In the genomic region with DNA sequence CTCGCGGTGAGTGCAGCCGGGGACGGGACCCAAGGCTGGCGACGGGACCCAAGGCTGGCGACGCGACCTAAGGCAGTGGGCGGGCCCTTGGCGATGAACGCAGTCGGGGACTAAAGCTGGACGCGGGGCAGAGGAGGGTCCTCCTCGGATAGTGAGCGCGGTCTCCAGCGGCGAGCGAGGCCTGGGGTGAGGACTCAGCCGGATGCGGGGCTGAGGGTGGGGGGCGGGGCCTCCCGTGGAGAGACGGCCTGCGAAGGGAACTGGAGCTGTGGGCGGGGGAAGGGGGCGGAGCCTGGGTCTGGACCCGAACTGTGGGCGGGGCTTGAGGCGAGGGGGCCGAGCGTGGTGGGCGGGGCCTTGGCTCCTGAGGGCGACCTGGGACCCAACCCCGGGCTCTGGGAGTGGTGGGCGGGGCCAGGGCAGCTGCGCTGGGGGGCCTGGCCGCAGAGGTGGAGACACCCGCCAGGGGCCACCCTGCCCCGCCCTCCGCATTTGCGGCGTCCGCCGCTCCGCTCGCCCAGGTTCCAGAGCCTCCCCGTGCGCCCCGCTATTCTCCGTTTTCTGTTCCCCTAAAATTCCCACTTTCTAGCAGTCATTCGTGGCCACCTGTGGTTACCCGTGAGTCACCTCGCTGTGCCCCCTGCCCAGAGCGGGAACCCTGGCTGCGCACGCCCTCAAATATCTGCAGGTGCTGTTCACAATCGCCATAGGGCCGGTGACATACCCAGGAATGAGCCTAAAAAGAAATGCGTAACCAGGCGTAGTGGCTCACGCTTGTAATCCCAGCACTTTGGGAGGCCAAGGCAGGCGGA, we compare ENCODE assay signal across 8 cellular contexts. TPM values are rescaled to one million over a fixed set of nuclear protein-coding genes. Genes with fewer than 3 reads are reported as not detected.
DNase-seq lines count a peak whose midpoint lies in the region; ATAC-seq and TF ChIP-seq lines count a peak whose summit lies in the region.

No MANE protein-coding gene starts in this region.

- peak; percentile 50 for ATAC-seq in GM21526 (IDR thresholded peaks at IDR 0.05; ENCODE audit: low FRiP score, unreplicated experiment)

- no peaks in the 10 kb centered on the region for H3K27me3 ChIP-seq in mononuclear cell (ENCODE audit: insufficient read depth, low read length)

- no peaks in the 10 kb centered on the region for H4K20me1 ChIP-seq in OCI-LY7 (ENCODE audit: insufficient read depth, low read length)

- peaks cover 14% of the 10 kb centered on the region for H3K4me1 ChIP-seq in OCI-LY7 (ENCODE audit: insufficient read depth, low read length, poor library complexity, severe bottlenecking)
- H3K4me1 ChIP-seq in mononuclear cell (ENCODE audit: insufficient read depth, low read length), result peaks cover 42% of the 10 kb centered on the region

- peak overlapping the region; percentile 73 for H3K27ac ChIP-seq in OCI-LY7 (ENCODE audit: low read depth, low read length, poor library complexity, severe bottlenecking)

- no peaks in the 10 kb centered on the region for H3K36me3 ChIP-seq in OCI-LY7 (ENCODE audit: insufficient read depth, low read length)

- intact Hi-C loops in OCI-LY7 (cut with micrococcal nuclease; ENCODE audit: unreplicated experiment), result loop anchor here (5.0 kb wide), 1 partner anchor 51 kb away; no protein-coding TSS in a partner anchor

- peak overlapping the region; percentile 41; the same call in 1 of the 2 replicates for H2AFZ ChIP-seq in OCI-LY7 (ENCODE audit: low read length)

- POLR2A ChIA-PET in OCI-LY7 (lab: Charles Lee), result interaction anchor here (0.6 to 1.8 kb wide), 4 partner anchors 13 to 284 kb away, joined by 3 to 5 read pairs (median 4); partner anchors contain the start of gene PACS2

- peak overlapping the region; percentile 94 for H3K4me2 ChIP-seq in OCI-LY7 (ENCODE audit: low read length)

- BruUV-seq in OCI-LY7 (replicated peaks; lab: Mats Ljungman, UMichigan), result no TSS peak

- no peaks in the 10 kb centered on the region for H3K9me2 ChIP-seq in OCI-LY7 (ENCODE audit: insufficient read depth, low read length)

- H3K4me3 ChIP-seq in OCI-LY7 (ENCODE audit: low read depth, low read length, poor library complexity, severe bottlenecking) (peak overlapping the region; percentile 70), epithelial cell of esophagus (ENCODE audit: low read length) (peak overlapping the region; percentile 83), mononuclear cell (ENCODE audit: low read length) (peak overlapping the region; percentile 69)

- DNase-seq in DMS 273 (lab: John Stamatoyannopoulos, UW; ENCODE audit: unreplicated experiment) (peak; percentile 99), HuH-7.5 (ENCODE audit: low spot score) (peak; percentile 93), OCI-LY7 (ENCODE audit: low spot score) (peak; percentile 97), activated T-cell treated with anti-CD3 and anti-CD28 coated beads for 4 hours (peak; percentile 100), epithelial cell of esophagus (ENCODE audit: low read depth) (peak; percentile 96)
- peak; percentile 99 for DNase-seq in stimulated activated CD8-positive, alpha-beta memory T cell treated with anti-CD3 and anti-CD28 coated beads, Interleukin-2, amount 100 ng/mL, for 1 hour (ENCODE audit: low read depth in 2 of 2)

- peaks cover 5% of the 10 kb centered on the region; the same call in 1 of the 2 replicates for H3K9me3 ChIP-seq in OCI-LY7 (ENCODE audit: low read length)
- H3K9me3 ChIP-seq in mononuclear cell (ENCODE audit: low read depth, low read length), result no peaks in the 10 kb centered on the region

- no peak for TF ChIP-seq CTCF in OCI-LY7 (conservative IDR thresholded peaks at IDR 0.05; ENCODE audit: low read length)
- TF ChIP-seq CTCF in epithelial cell of esophagus (IDR thresholded peaks at IDR 0.05; ENCODE audit: insufficient read depth, low read depth, low read length, missing control alignments), result no peak

- CTCF ChIA-PET in OCI-LY7 (lab: Charles Lee; ENCODE audit: unreplicated experiment), result interaction anchor here (0.6 to 1.8 kb wide), 5 partner anchors 12 to 120 kb away, joined by 3 to 7 read pairs (median 3); partner anchors contain the start of genes NUDT14 and PACS2

- peaks cover 12% of the 10 kb centered on the region; the same call in 1 of the 2 replicates for H3K79me2 ChIP-seq in OCI-LY7 (ENCODE audit: insufficient read depth, low read depth, low read length)

RNA-seq across cellular contexts. Expression of gene BRF1, which starts 0.5 kb away (rescaled TPM):
- 23.7 and 25.5 TPM in 2 replicates for total RNA-seq in OCI-LY7 (2014; rRNA removed; shearing (Covaris generic))
- total RNA-seq in OCI-LY7 (2022), result 26.4 and 27.0 TPM in 2 replicates
- 39.7 TPM for total RNA-seq in mononuclear cell

RNA-seq across cellular contexts. Expression of gene PACS2, which starts 13.2 kb away (rescaled TPM):
- total RNA-seq in OCI-LY7 (2014; rRNA removed; shearing (Covaris generic)), result 35.3 and 46.9 TPM in 2 replicates
- 45.4 and 47.3 TPM in 2 replicates for total RNA-seq in OCI-LY7 (2022)
- 27.0 TPM for total RNA-seq in mononuclear cell

RNA-seq across cellular contexts. Expression of gene BTBD6, which starts 53.0 kb away (rescaled TPM):
- 27.9 and 30.0 TPM in 2 replicates for total RNA-seq in OCI-LY7 (2014; rRNA removed; shearing (Covaris generic))
- 5.7 and 6.9 TPM in 2 replicates for total RNA-seq in OCI-LY7 (2022)
- total RNA-seq in mononuclear cell, result 25.4 TPM

Comparison
In these comparisons a context has a peak if more than half of its experiments do, and no peak if none do; other contexts are left out.
1. Peak in every context shown above with its lines: DNase-seq, ATAC-seq, H3K4me3 ChIP-seq and H3K27ac ChIP-seq.